Comparison of ENCODE assay signal across 25 cellular contexts in the genomic region with DNA sequence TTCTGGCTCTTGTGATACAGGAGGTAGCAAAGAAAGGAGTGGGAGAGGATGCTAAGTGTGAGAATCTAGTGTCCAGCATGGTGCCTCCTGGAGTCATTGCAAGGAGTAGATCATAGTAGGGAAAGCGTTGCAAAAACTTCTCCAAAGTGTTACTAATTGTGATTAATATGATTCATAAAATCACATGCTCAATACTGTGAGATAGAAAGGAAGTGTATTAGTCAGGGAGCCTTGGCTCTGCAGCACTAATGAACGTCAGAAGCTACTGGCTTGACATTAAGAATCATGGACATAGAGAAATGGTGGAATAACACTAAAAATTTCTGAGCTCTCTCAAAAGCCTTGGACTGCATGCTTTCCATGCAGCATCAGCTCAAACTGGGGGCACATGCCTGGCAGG.
"Had no signal": no experiment of that assay in that cellular context is flagged by ENCODE, and none has a peak within 500 bp of the region (broad histone marks: within the 10 kb centered on the region; RNA-seq: fewer than 3 reads in every experiment).

No MANE protein-coding gene starts in this region.

- H3K9me3 ChIP-seq: psoas muscle, right lobe of liver had no signal

- H3K36me3 Mint-ChIP-seq: activated naive CD4-positive, alpha-beta T cell treated with anti-CD3 and anti-CD28 coated beads, Interleukin-2, amount 10 ng/mL, durations not matched to agents 7 days and 5 days had no signal

- H3K4me3 ChIP-seq: gastroesophageal sphincter, heart right ventricle, left ventricle myocardium inferior, mucosa of descending colon, neural progenitor cell, psoas muscle, right lobe of liver, upper lobe of left lung had no signal

- DNase-seq: activated CD4-positive, alpha-beta T cell treated with anti-CD3 and anti-CD28 coated beads, Interleukin-2, amount 10 ng/mL, durations not matched to agents 24 days and 14 days; activated CD8-positive, alpha-beta T cell treated with anti-CD3 and anti-CD28 coated beads for 36 hours; activated naive CD4-positive, alpha-beta T cell treated with anti-CD3 and anti-CD28 coated beads, Interleukin-2, amount 10 ng/mL, durations not matched to agents 7 days and 5 days; activated naive CD8-positive, alpha-beta T cell treated with anti-CD3 and anti-CD28 coated beads, Interleukin-2, amount 50 U/mL, for 24 hours; activated T-cell treated with anti-CD3 and anti-CD28 coated beads, Interleukin-2, amount 50 U/mL, for 24 hours; anterior cingulate cortex; brain microvascular endothelial cell; cortex of kidney; effector CD4-positive, alpha-beta T cell; heart right ventricle; kidney glomerular epithelial cell; left ventricle myocardium inferior; mucosa of descending colon; naive B cell; psoas muscle; stimulated activated CD4-positive, alpha-beta T cell treated with anti-CD3 and anti-CD28 coated beads, Interleukin-15, amount 100 ng/mL, for 24 hours; stimulated activated CD4-positive, alpha-beta T cell treated with anti-CD3 and anti-CD28 coated beads, Interleukin-2, amount 100 ng/mL, for 48 hours; stimulated activated naive CD8-positive, alpha-beta T cell treated with anti-CD3 and anti-CD28 coated beads, Interleukin-15, amount 100 ng/mL, for 72 hours; upper lobe of left lung had no signal

- H3K4me3 Mint-ChIP-seq: activated CD4-positive, alpha-beta T cell treated with anti-CD3 and anti-CD28 coated beads, Interleukin-2, amount 10 ng/mL, durations not matched to agents 24 days and 14 days; activated CD8-positive, alpha-beta T cell treated with anti-CD3 and anti-CD28 coated beads for 36 hours; activated naive CD4-positive, alpha-beta T cell treated with anti-CD3 and anti-CD28 coated beads, Interleukin-2, amount 10 ng/mL, durations not matched to agents 7 days and 5 days; activated naive CD8-positive, alpha-beta T cell treated with anti-CD3 and anti-CD28 coated beads, Interleukin-2, amount 50 U/mL, for 24 hours; activated T-cell treated with anti-CD3 and anti-CD28 coated beads, Interleukin-2, amount 50 U/mL, for 24 hours; naive B cell; neural progenitor cell; stimulated activated naive CD8-positive, alpha-beta T cell treated with anti-CD3 and anti-CD28 coated beads, Interleukin-15, amount 100 ng/mL, for 72 hours; T-helper 1 cell treated with Interleukin-12 subunit alpha and Interleukin-12 subunit beta and Interleukin-4 antibody, amounts not matched to agents 30 μg/mL and 1 μg/mL, for 36 hours had no signal

- H3K27ac ChIP-seq: brain microvascular endothelial cell, gastroesophageal sphincter, heart right ventricle, left ventricle myocardium inferior, neural progenitor cell, psoas muscle, right lobe of liver, upper lobe of left lung had no signal

- H3K27ac Mint-ChIP-seq: activated CD4-positive, alpha-beta T cell treated with anti-CD3 and anti-CD28 coated beads, Interleukin-2, amount 10 ng/mL, durations not matched to agents 24 days and 14 days; activated CD8-positive, alpha-beta T cell treated with anti-CD3 and anti-CD28 coated beads for 36 hours; activated naive CD4-positive, alpha-beta T cell treated with anti-CD3 and anti-CD28 coated beads, Interleukin-2, amount 10 ng/mL, durations not matched to agents 7 days and 5 days; activated naive CD8-positive, alpha-beta T cell treated with anti-CD3 and anti-CD28 coated beads, Interleukin-2, amount 50 U/mL, for 24 hours; activated T-cell treated with anti-CD3 and anti-CD28 coated beads, Interleukin-2, amount 50 U/mL, for 24 hours; activated T-helper 2 cell treated with anti-CD3 and anti-CD28 coated beads, Interferon-gamma antibody, Interleukin-2, Interleukin-4, amounts not matched to agents 10 μg/mL and 5 μg/mL and 100 μg/mL, durations not matched to agents 14 hours and 24 hours and 36 hours; neural progenitor cell; stimulated activated naive CD8-positive, alpha-beta T cell treated with anti-CD3 and anti-CD28 coated beads, Interleukin-15, amount 100 ng/mL, for 72 hours; T-helper 1 cell treated with Interleukin-12 subunit alpha and Interleukin-12 subunit beta and Interleukin-4 antibody, amounts not matched to agents 30 μg/mL and 1 μg/mL, for 36 hours had no signal

- H3K36me3 ChIP-seq: brain microvascular endothelial cell, gastroesophageal sphincter, heart right ventricle, left ventricle myocardium inferior, neural progenitor cell, right lobe of liver, upper lobe of left lung had no signal

- H2AFZ ChIP-seq: neural progenitor cell had no signal

- H3K4me1 ChIP-seq: gastroesophageal sphincter, heart right ventricle, left ventricle myocardium inferior, neural progenitor cell, psoas muscle, right lobe of liver, upper lobe of left lung had no signal

- H3K27me3 ChIP-seq: brain microvascular endothelial cell, gastroesophageal sphincter, neural progenitor cell, right lobe of liver, upper lobe of left lung had no signal

- ATAC-seq: activated CD8-positive, alpha-beta T cell treated with anti-CD3 and anti-CD28 coated beads for 36 hours; activated naive CD8-positive, alpha-beta T cell treated with anti-CD3 and anti-CD28 coated beads, Interleukin-2, amount 50 U/mL, for 24 hours; gastroesophageal sphincter; heart right ventricle; mucosa of descending colon; psoas muscle; stimulated activated naive CD8-positive, alpha-beta T cell treated with anti-CD3 and anti-CD28 coated beads, Interleukin-15, amount 100 ng/mL, for 72 hours had no signal

- H3K9ac ChIP-seq: neural progenitor cell had no signal

- FAIRE-seq: small intestine had no signal

- H3K4me2 ChIP-seq: neural progenitor cell had no signal

- H3K27me3 Mint-ChIP-seq: activated CD4-positive, alpha-beta T cell treated with anti-CD3 and anti-CD28 coated beads, Interleukin-2, amount 10 ng/mL, durations not matched to agents 24 days and 14 days; activated CD8-positive, alpha-beta T cell treated with anti-CD3 and anti-CD28 coated beads for 36 hours; activated naive CD4-positive, alpha-beta T cell treated with anti-CD3 and anti-CD28 coated beads, Interleukin-2, amount 10 ng/mL, durations not matched to agents 7 days and 5 days; activated naive CD8-positive, alpha-beta T cell treated with anti-CD3 and anti-CD28 coated beads, Interleukin-2, amount 50 U/mL, for 24 hours; activated T-cell treated with anti-CD3 and anti-CD28 coated beads, Interleukin-2, amount 50 U/mL, for 24 hours; naive B cell; stimulated activated naive CD8-positive, alpha-beta T cell treated with anti-CD3 and anti-CD28 coated beads, Interleukin-15, amount 100 ng/mL, for 72 hours had no signal

- H3K4me1 Mint-ChIP-seq: activated CD4-positive, alpha-beta T cell treated with anti-CD3 and anti-CD28 coated beads, Interleukin-2, amount 10 ng/mL, durations not matched to agents 24 days and 14 days; activated naive CD4-positive, alpha-beta T cell treated with anti-CD3 and anti-CD28 coated beads, Interleukin-2, amount 10 ng/mL, durations not matched to agents 7 days and 5 days; activated naive CD8-positive, alpha-beta T cell treated with anti-CD3 and anti-CD28 coated beads, Interleukin-2, amount 50 U/mL, for 24 hours; neural progenitor cell; stimulated activated naive CD8-positive, alpha-beta T cell treated with anti-CD3 and anti-CD28 coated beads, Interleukin-15, amount 100 ng/mL, for 72 hours had no signal
